In the genomic region with DNA sequence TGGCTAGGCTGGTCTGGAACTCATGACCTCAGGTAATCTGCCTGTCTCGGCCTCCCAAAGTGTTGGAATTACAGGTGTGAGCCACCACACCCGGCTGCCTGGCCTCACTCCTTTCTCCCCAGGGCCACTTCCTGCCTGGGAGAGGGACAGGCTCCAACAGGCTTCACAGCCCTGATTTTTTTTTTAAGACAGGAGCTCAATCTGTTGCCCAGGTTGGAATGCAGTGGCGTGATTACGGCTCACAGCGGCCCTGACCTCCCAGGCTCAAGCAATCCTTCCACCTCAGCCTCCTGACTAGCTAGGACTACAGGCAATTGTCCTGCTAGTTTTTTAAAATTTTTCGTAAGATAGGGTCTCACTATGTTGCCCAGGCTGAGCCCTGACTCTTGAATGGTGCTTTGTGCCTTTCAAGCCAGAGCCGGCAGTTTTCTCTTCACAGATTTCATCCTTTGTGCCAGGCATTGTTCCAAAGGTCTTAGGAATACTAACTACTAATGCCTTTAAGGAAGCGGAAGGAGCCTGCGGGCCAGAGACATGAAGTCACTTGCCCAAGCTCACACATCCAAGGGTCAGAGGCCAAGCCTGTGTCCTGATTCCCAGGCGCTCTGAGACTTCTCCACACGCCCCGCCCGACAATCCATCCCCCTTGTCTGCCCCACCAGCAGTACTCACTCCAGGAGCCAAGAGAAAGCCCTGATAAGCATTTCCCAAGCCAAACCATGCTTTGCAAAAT, we compare ENCODE assay signal across 8 cellular contexts. TPM values are rescaled to one million over a fixed set of nuclear protein-coding genes. Genes with fewer than 3 reads are reported as not detected.
A peak's percentile ranks its signal among the peaks of the same experiment; 100 is the strongest.
DNase-seq lines count a peak whose midpoint lies in the region; ATAC-seq and TF ChIP-seq lines count a peak whose summit lies in the region.

No MANE protein-coding gene starts in this region.

- H3K27ac ChIP-seq in heart right ventricle = peak overlapping the region in 9 of 10 donors; percentile 14 to 76 (median 47)
- peak overlapping the region; percentile 16 for H3K27ac ChIP-seq in psoas muscle

- TF ChIP-seq CTCF in astrocyte of the spinal cord (IDR thresholded peaks at IDR 0.05; ENCODE audit: low read depth, low read length) = no peak
- TF ChIP-seq CTCF in heart right ventricle (IDR thresholded peaks at IDR 0.05) = no peak
- TF ChIP-seq CTCF in psoas muscle (IDR thresholded peaks at IDR 0.05) = no peak

- H3K4me3 ChIP-seq in astrocyte of the spinal cord (ENCODE audit: low read depth, low read length) (no peak overlapping the region), heart right ventricle (no peak overlapping the region), psoas muscle (no peak overlapping the region)

- 67 to 69% methylated on average over 13 of the region's 13 CpGs for WGBS in heart right ventricle, 2 donors
- 72 to 77% (median 73%) methylated on average over 13 of the region's 13 CpGs for WGBS in psoas muscle, 3 donors

- H3K9me3 ChIP-seq in heart right ventricle = no peaks in the 10 kb centered on the region
- no peaks in the 10 kb centered on the region for H3K9me3 ChIP-seq in psoas muscle

- H3K36me3 ChIP-seq in heart right ventricle (no peaks in the 10 kb centered on the region), psoas muscle (ENCODE audit: insufficient read depth in 1 of 2, low read depth in 1 of 2) (no peaks in the 10 kb centered on the region)

- peak; percentile 51 for DNase-seq in COLO829 (ENCODE audit: low spot score)
- DNase-seq in astrocyte of the spinal cord (ENCODE audit: low read depth, low spot score) = peak; percentile 29
- DNase-seq in heart right ventricle = peak; percentile 72 to 78
- DNase-seq in psoas muscle = peak; percentile 68 to 70
- no peak for DNase-seq in central memory CD4-positive, alpha-beta T cell
- no peak for DNase-seq in anterior cingulate cortex (lab: John Stamatoyannopoulos, UW)
- no peak for DNase-seq in activated T-cell treated with anti-CD3 and anti-CD28 coated beads, Interleukin-2, amount 50 U/mL, for 48 hours

- ATAC-seq in heart right ventricle (peak; percentile 71 to 90 (median 84)), psoas muscle (peak in 2 of 4 donors; percentile 37 to 57), HG03135 (IDR thresholded peaks at IDR 0.05; ENCODE audit: unreplicated experiment) (no peak)

- H3K27me3 ChIP-seq in heart right ventricle = no peaks in the 10 kb centered on the region
- H3K27me3 ChIP-seq in psoas muscle (ENCODE audit: insufficient read depth in 3 of 3, low read length in 2 of 3) = no peaks in the 10 kb centered on the region

- intact Hi-C loops in heart right ventricle (cut with DNase I) (loop anchor here in 2 of 10 donors (10.0 kb wide), 1 partner anchor 157 kb away; no protein-coding TSS in a partner anchor), psoas muscle (cut with DNase I) (no loop called here)

- in situ Hi-C loops in astrocyte of the spinal cord (cut with HindIII; ENCODE audit: low sequenced_read_pairs) = no loop called here

- H3K4me1 ChIP-seq in heart right ventricle (peaks cover 2 to 38% (median 23%) of the 10 kb centered on the region in 9 donors), psoas muscle (peaks cover 7% of the 10 kb centered on the region)

RNA-seq across cellular contexts. Expression of a gene that starts 19.2 kb away (rescaled TPM):
- total RNA-seq in heart right ventricle = under 1 TPM in 6 of 10 donors, not detected in 4; 0.09 to 0.72 (median 0.24) TPM
- polyA plus RNA-seq in heart right ventricle = under 1 TPM; 0.32 to 0.37 TPM
- under 1 TPM in 1 of 4 donors, not detected in 3; 0.32 TPM for total RNA-seq in psoas muscle
- polyA plus RNA-seq in psoas muscle = under 1 TPM; 0.05 to 0.16 (median 0.11) TPM

RNA-seq across cellular contexts. Expression of a gene that starts 38.9 kb away (rescaled TPM):
- 1 to 10 TPM in 2 of 10 donors, under 1 TPM in 3, not detected in 5; 0.41 to 2.3 (median 0.86) TPM for total RNA-seq in heart right ventricle
- under 1 TPM in 1 of 2 donors, not detected in 1; 0.91 TPM for polyA plus RNA-seq in heart right ventricle
- under 1 TPM in 3 of 4 donors, not detected in 1; 0.34 to 0.54 (median 0.36) TPM for total RNA-seq in psoas muscle
- under 1 TPM in 2 of 3 donors, not detected in 1; 0.09 to 0.61 TPM for polyA plus RNA-seq in psoas muscle

RNA-seq across cellular contexts. Expression of a gene that starts 45.5 kb away (rescaled TPM):
- total RNA-seq in heart right ventricle (100 to 1,000 TPM; 104 to 198 (median 146) TPM), psoas muscle (10 to 100 TPM; 29.6 to 80.7 (median 41.6) TPM)
- polyA plus RNA-seq in heart right ventricle (10 to 100 TPM; 46.3 to 90.9 TPM), psoas muscle (10 to 100 TPM; 29.1 to 39.7 (median 39.1) TPM)

RNA-seq across cellular contexts. Expression of a gene that starts 50.5 kb away (rescaled TPM):
- 10 to 100 TPM; 32.2 to 67.1 (median 37.6) TPM for total RNA-seq in heart right ventricle
- 10 to 100 TPM; 20.3 to 37.4 TPM for polyA plus RNA-seq in heart right ventricle
- 100 to 1,000 TPM in 1 of 4 donors, 10 to 100 TPM in 3; 32.7 to 121 (median 40.3) TPM for total RNA-seq in psoas muscle
- 10 to 100 TPM; 23.5 to 39.2 (median 27.9) TPM for polyA plus RNA-seq in psoas muscle

RNA-seq across cellular contexts. Expression of a gene that starts 50.6 kb away (rescaled TPM):
- total RNA-seq in heart right ventricle = 10 to 100 TPM; 35.1 to 51.5 (median 41.4) TPM
- 10 to 100 TPM; 29.9 to 89.7 TPM for polyA plus RNA-seq in heart right ventricle
- 100 to 1,000 TPM in 3 of 4 donors, 10 to 100 TPM in 1; 62.3 to 177 (median 113) TPM for total RNA-seq in psoas muscle
- 100 to 1,000 TPM; 166 to 308 (median 197) TPM for polyA plus RNA-seq in psoas muscle

Comparison
In these comparisons a context has a peak if more than half of its experiments do, and no peak if none do; other contexts are left out.
1. DNase-seq: peak in COLO829 (single experiment), astrocyte of the spinal cord (single experiment), heart right ventricle (2 of 2) and psoas muscle (2 of 2); none in central memory CD4-positive, alpha-beta T cell (single experiment), anterior cingulate cortex (0 of 58) and activated T-cell treated with anti-CD3 and anti-CD28 coated beads, Interleukin-2, amount 50 U/mL, for 48 hours (0 of 2).